2 cellular contexts compared by ENCODE assay signal in genomic region chr15:64161688-64162477, GRCh38.
TF ChIP-seq lines count a peak whose summit lies in the region.

No MANE protein-coding gene starts in this region.

TF ChIP-seq in SK-N-SH, 30 proteins besides CTCF, POLR2A, EP300 and RAD21 (continued from another document):
- TF ChIP-seq FOXJ3 (CRISPR knock-in tag; IDR thresholded peaks at IDR 0.05), result no peak
- TF ChIP-seq USF1 (IDR thresholded peaks at IDR 0.05; ENCODE audit: borderline replicate concordance, low read depth), result no peak
- TF ChIP-seq RXRA (IDR thresholded peaks at IDR 0.05; ENCODE audit: borderline replicate concordance, low read depth), result no peak
- TF ChIP-seq MAX (IDR thresholded peaks at IDR 0.05; ENCODE audit: low read depth), result no peak
- no peak for TF ChIP-seq FOSL2 (IDR thresholded peaks at IDR 0.05; ENCODE audit: borderline replicate concordance, low read depth)
- TF ChIP-seq TAF1 (IDR thresholded peaks at IDR 0.05; ENCODE audit: borderline replicate concordance, low read depth, low read length), result no peak
- no peak for TF ChIP-seq GATA2 (CRISPR knock-in tag; IDR thresholded peaks at IDR 0.05)
- TF ChIP-seq JUND (IDR thresholded peaks at IDR 0.05), result no peak
- no peak for TF ChIP-seq ZBTB33 (IDR thresholded peaks at IDR 0.05; ENCODE audit: borderline replicate concordance, low read depth)
- no peak for TF ChIP-seq MEF2A (IDR thresholded peaks at IDR 0.05; ENCODE audit: borderline replicate concordance, low read depth)
- no peak for TF ChIP-seq RCOR1 (IDR thresholded peaks at IDR 0.05; ENCODE audit: low read length)

TF ChIP-seq in SK-N-SH treated with all-trans-retinoic acid at 6 μM for 48 hours, 23 proteins besides CTCF, POLR2A, EP300 and RAD21 (continued from another document):
- TF ChIP-seq CSRNP3 (CRISPR knock-in tag; IDR thresholded peaks at IDR 0.05) (no peak), RARB (CRISPR knock-in tag; IDR thresholded peaks at IDR 0.05) (no peak), PPARA (CRISPR knock-in tag; IDR thresholded peaks at IDR 0.05; ENCODE audit: borderline replicate concordance) (no peak), ZNF8 (CRISPR knock-in tag; IDR thresholded peaks at IDR 0.05) (no peak), ZNF565 (CRISPR knock-in tag; conservative IDR thresholded peaks at IDR 0.05; ENCODE audit: low read depth) (no peak), ZFP3 (CRISPR knock-in tag; IDR thresholded peaks at IDR 0.05) (no peak), ZC3H10 (CRISPR knock-in tag; IDR thresholded peaks at IDR 0.05) (no peak), CREB5 (CRISPR knock-in tag; IDR thresholded peaks at IDR 0.05; ENCODE audit: low read depth) (no peak), POU6F1 (CRISPR knock-in tag; IDR thresholded peaks at IDR 0.05; ENCODE audit: borderline replicate concordance, low read depth) (no peak)
